21 cellular contexts compared by ENCODE assay signal in the genomic region with DNA sequence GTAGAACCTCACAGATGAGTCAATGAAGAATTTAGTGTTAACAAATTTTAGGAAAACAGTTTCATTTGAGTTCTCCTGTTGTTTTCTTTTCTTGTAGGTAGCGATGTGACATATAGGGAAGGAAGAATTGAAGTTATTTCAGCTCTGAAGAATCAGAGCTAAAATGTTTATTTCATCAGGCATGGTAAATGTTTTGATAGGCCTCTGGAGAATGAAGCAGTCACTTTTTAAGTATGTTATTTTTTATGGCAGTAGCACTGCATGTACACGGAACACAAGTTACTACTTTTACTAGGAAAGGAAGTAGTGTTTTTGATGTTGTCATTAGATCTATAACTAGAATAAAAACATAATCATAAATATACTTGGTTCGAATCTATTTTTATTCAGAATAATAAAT.
"Had no signal": no experiment of that assay in that cellular context is flagged by ENCODE, and none has a peak within 500 bp of the region (broad histone marks: within the 10 kb centered on the region; RNA-seq: fewer than 3 reads in every experiment).

No MANE protein-coding gene starts in this region.

- H3K27me3 Mint-ChIP-seq: activated CD8-positive, alpha-beta memory T cell treated with anti-CD3 and anti-CD28 coated beads, Interleukin-2, amount 10 ng/mL, durations not matched to agents 7 days and 5 days; activated T-cell treated with anti-CD3 and anti-CD28 coated beads, Interleukin-2, amount 50 U/mL, for 24 hours; effector memory CD8-positive, alpha-beta T cell; stimulated activated memory B cell treated with anti-CD40 and anti-IgM and Interleukin-4, amounts not matched to agents 10 μg/mL and 1 μg/mL and 100 μg/mL, for 72 hours had no signal

- H3K9me3 Mint-ChIP-seq: activated naive CD4-positive, alpha-beta T cell treated with anti-CD3 and anti-CD28 coated beads, Interleukin-2, amount 50 U/mL, for 24 hours; activated T-cell treated with anti-CD3 and anti-CD28 coated beads, Interleukin-2, amount 50 U/mL, for 24 hours; effector memory CD8-positive, alpha-beta T cell; stimulated activated memory B cell treated with anti-CD40 and anti-IgM and Interleukin-4, amounts not matched to agents 10 μg/mL and 1 μg/mL and 100 μg/mL, for 72 hours had no signal

- H3K4me1 ChIP-seq: gastrocnemius medialis, tibial nerve, vagina had no signal

- H3K4me3 ChIP-seq: gastrocnemius medialis, heart right ventricle, lung, ovary, tibial nerve, vagina had no signal

- H3K27ac ChIP-seq: brain microvascular endothelial cell, epithelial cell of prostate, gastrocnemius medialis, heart right ventricle, tibial nerve, vagina had no signal

- DNase-seq: activated CD4-positive, alpha-beta T cell treated with anti-CD3 and anti-CD28 coated beads, Interleukin-2, amount 50 U/mL, for 48 hours; activated CD8-positive, alpha-beta memory T cell treated with anti-CD3 and anti-CD28 coated beads, Interleukin-2, amount 10 ng/mL, durations not matched to agents 7 days and 5 days; activated T-cell treated with anti-CD3 and anti-CD28 coated beads, Interleukin-2, amount 50 U/mL, for 24 hours; brain microvascular endothelial cell; dermis blood vessel endothelial cell; effector memory CD8-positive, alpha-beta T cell; gastrocnemius medialis; heart right ventricle; left colon; midbrain; ovary; T-helper 1 cell; T1000 had no signal

- ATAC-seq: activated CD8-positive, alpha-beta memory T cell treated with anti-CD3 and anti-CD28 coated beads, Interleukin-2, amount 10 ng/mL, durations not matched to agents 7 days and 5 days; effector memory CD8-positive, alpha-beta T cell; gastrocnemius medialis; heart right ventricle; left colon; sciatic nerve; stimulated activated memory B cell treated with anti-CD40 and anti-IgM and Interleukin-4, amounts not matched to agents 10 μg/mL and 1 μg/mL and 100 μg/mL, for 72 hours had no signal

- H3K4me3 Mint-ChIP-seq: activated CD8-positive, alpha-beta memory T cell treated with anti-CD3 and anti-CD28 coated beads, Interleukin-2, amount 10 ng/mL, durations not matched to agents 7 days and 5 days; activated naive CD4-positive, alpha-beta T cell treated with anti-CD3 and anti-CD28 coated beads, Interleukin-2, amount 50 U/mL, for 24 hours; activated T-cell treated with anti-CD3 and anti-CD28 coated beads, Interleukin-2, amount 50 U/mL, for 24 hours; effector memory CD8-positive, alpha-beta T cell; neural crest cell; stimulated activated memory B cell treated with anti-CD40 and anti-IgM and Interleukin-4, amounts not matched to agents 10 μg/mL and 1 μg/mL and 100 μg/mL, for 72 hours had no signal

- H3K36me3 ChIP-seq: brain microvascular endothelial cell, gastrocnemius medialis, heart right ventricle, ovary, tibial nerve, vagina had no signal

- H3K36me3 Mint-ChIP-seq: activated naive CD4-positive, alpha-beta T cell treated with anti-CD3 and anti-CD28 coated beads, Interleukin-2, amount 50 U/mL, for 24 hours; stimulated activated memory B cell treated with anti-CD40 and anti-IgM and Interleukin-4, amounts not matched to agents 10 μg/mL and 1 μg/mL and 100 μg/mL, for 72 hours had no signal

- H3K27me3 ChIP-seq: brain microvascular endothelial cell, gastrocnemius medialis, heart right ventricle, ovary, tibial nerve, vagina had no signal

- H3K4me1 Mint-ChIP-seq: activated naive CD4-positive, alpha-beta T cell treated with anti-CD3 and anti-CD28 coated beads, Interleukin-2, amount 50 U/mL, for 24 hours; neural crest cell; stimulated activated memory B cell treated with anti-CD40 and anti-IgM and Interleukin-4, amounts not matched to agents 10 μg/mL and 1 μg/mL and 100 μg/mL, for 72 hours had no signal

- H3K27ac Mint-ChIP-seq: activated CD8-positive, alpha-beta memory T cell treated with anti-CD3 and anti-CD28 coated beads, Interleukin-2, amount 10 ng/mL, durations not matched to agents 7 days and 5 days; activated naive CD4-positive, alpha-beta T cell treated with anti-CD3 and anti-CD28 coated beads, Interleukin-2, amount 50 U/mL, for 24 hours; activated T-cell treated with anti-CD3 and anti-CD28 coated beads, Interleukin-2, amount 50 U/mL, for 24 hours; effector memory CD8-positive, alpha-beta T cell; stimulated activated memory B cell treated with anti-CD40 and anti-IgM and Interleukin-4, amounts not matched to agents 10 μg/mL and 1 μg/mL and 100 μg/mL, for 72 hours had no signal

- H3K9me3 ChIP-seq: gastrocnemius medialis, heart right ventricle, ovary, tibial nerve, vagina had no signal
